In genomic region chr2:13057671-13058070, GRCh38 we compare ENCODE assay signal across 3 cellular contexts.
A peak's percentile ranks its signal among the peaks of the same experiment; 100 is the strongest.
TF ChIP-seq lines count a peak whose summit lies in the region.

No MANE protein-coding gene starts in this region.

TF ChIP-seq in HepG2, 621 proteins besides CTCF, POLR2A, EP300 and RAD21:
- TF ChIP-seq MAFK (conservative IDR thresholded peaks at IDR 0.05 in 1 of 2, IDR thresholded peaks at IDR 0.05 in 1 of 2; ENCODE audit: low read length in 2 of 2) (peak; percentile 47 to 86), MAFF (IDR thresholded peaks at IDR 0.05; ENCODE audit: low read depth, low read length) (peak; percentile 64), ZNF660 (CRISPR knock-in tag; IDR thresholded peaks at IDR 0.05; ENCODE audit: borderline replicate concordance, low read depth) (no peak)

TF ChIP-seq in A549, 52 proteins besides CTCF, POLR2A, EP300 and RAD21:
- TF ChIP-seq HDAC2 (IDR thresholded peaks at IDR 0.05) (no peak), MAFK (IDR thresholded peaks at IDR 0.05; ENCODE audit: partially characterized antibody) (peak; percentile 46)

TF ChIP-seq in IMR-90, 13 proteins besides CTCF, POLR2A, EP300 and RAD21:
- peak; percentile 52 for TF ChIP-seq MAFK (IDR thresholded peaks at IDR 0.05; ENCODE audit: low read depth, low read length)
- TF ChIP-seq, protein P1, sequence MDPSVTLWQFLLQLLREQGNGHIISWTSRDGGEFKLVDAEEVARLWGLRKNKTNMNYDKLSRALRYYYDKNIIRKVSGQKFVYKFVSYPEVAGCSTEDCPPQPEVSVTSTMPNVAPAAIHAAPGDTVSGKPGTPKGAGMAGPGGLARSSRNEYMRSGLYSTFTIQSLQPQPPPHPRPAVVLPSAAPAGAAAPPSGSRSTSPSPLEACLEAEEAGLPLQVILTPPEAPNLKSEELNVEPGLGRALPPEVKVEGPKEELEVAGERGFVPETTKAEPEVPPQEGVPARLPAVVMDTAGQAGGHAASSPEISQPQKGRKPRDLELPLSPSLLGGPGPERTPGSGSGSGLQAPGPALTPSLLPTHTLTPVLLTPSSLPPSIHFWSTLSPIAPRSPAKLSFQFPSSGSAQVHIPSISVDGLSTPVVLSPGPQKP (IDR thresholded peaks at IDR 0.05; ENCODE audit: borderline replicate concordance, low read depth, low read length), result no peak
